ENCODE assay signal across 15 cellular contexts in genomic region chr7:84091318-84091717, GRCh38.
A peak's percentile ranks its signal among the peaks of the same experiment; 100 is the strongest.
DNase-seq lines count a peak whose midpoint lies in the region; ATAC-seq, FAIRE-seq and TF ChIP-seq lines count a peak whose summit lies in the region.
"Had no signal": no experiment of that assay in that cellular context is flagged by ENCODE, and none has a peak within 500 bp of the region (broad histone marks: within the 10 kb centered on the region; RNA-seq: fewer than 3 reads in every experiment).

No MANE protein-coding gene starts in this region.

- peak; percentile 3 for TF ChIP-seq CTCF in activated CD8-positive, alpha-beta T cell treated with anti-CD3 and anti-CD28 coated beads for 36 hours (IDR thresholded peaks at IDR 0.05)

- no peaks in the 10 kb centered on the region for H3K36me3 ChIP-seq in naive thymus-derived CD4-positive, alpha-beta T cell (ENCODE audit: control insufficient read depth in 2 of 3, insufficient read depth in 3 of 3, low read length in 3 of 3)
- no peaks in the 10 kb centered on the region for H3K36me3 ChIP-seq in CD4-positive, alpha-beta memory T cell (ENCODE audit: insufficient read depth, low read length)
- H3K36me3 ChIP-seq: stomach had no signal

- intact Hi-C loops in activated CD8-positive, alpha-beta T cell treated with anti-CD3 and anti-CD28 coated beads for 36 hours (cut with micrococcal nuclease) = no loop called here
- intact Hi-C loops in naive thymus-derived CD4-positive, alpha-beta T cell (cut with micrococcal nuclease) = loop anchor here (5.0 to 10.0 kb wide), 2 partner anchors 41 to 103 kb away; partner anchors contain the start of gene SEMA3A (in 1 of the 2)
- intact Hi-C loops in CD4-positive, alpha-beta memory T cell (cut with micrococcal nuclease) = no loop called here

- POLR2A ChIA-PET in activated CD8-positive, alpha-beta T cell treated with anti-CD3 and anti-CD28 coated beads for 36 hours (lab: Charles Lee) = no interaction called here
- POLR2A ChIA-PET in naive thymus-derived CD4-positive, alpha-beta T cell (lab: Charles Lee) = no interaction called here
- POLR2A ChIA-PET in CD4-positive, alpha-beta memory T cell (lab: Charles Lee; ENCODE audit: partially characterized antibody) = no interaction called here

- DNase-seq in activated T-cell treated with anti-CD3 and anti-CD28 coated beads, Interleukin-2, amount 50 U/mL, for 72 hours = no peak
- DNase-seq in activated T-cell treated with anti-CD3 and anti-CD28 coated beads, Interleukin-2, amount 50 U/mL, for 48 hours = no peak
- peak; percentile 1 for DNase-seq in HTR-8/SVneo (ENCODE audit: insufficient read length, low spot score)
- no peak for DNase-seq in activated CD8-positive, alpha-beta T cell treated with anti-CD3 and anti-CD28 coated beads for 36 hours
- no peak for DNase-seq in naive thymus-derived CD4-positive, alpha-beta T cell
- DNase-seq in NCI-H345 (lab: John Stamatoyannopoulos, UW) = no peak
- no peak for DNase-seq in DMS79 (lab: John Stamatoyannopoulos, UW)
- no peak for DNase-seq in CD4-positive, alpha-beta memory T cell
- DNase-seq: activated naive CD4-positive, alpha-beta T cell treated with anti-CD3 and anti-CD28 coated beads, Interleukin-2, amount 50 U/mL, for 16 hours; GOT3; NCI-H1694; stomach had no signal

- no peak for FAIRE-seq in HTR-8/SVneo (lab: Jason Lieb, UNC)
- FAIRE-seq: D721Med, islet of Langerhans, urothelium cell line had no signal

- peaks cover 41% of the 10 kb centered on the region for H3K4me1 Mint-ChIP-seq in activated T-cell treated with anti-CD3 and anti-CD28 coated beads, Interleukin-2, amount 50 U/mL, for 72 hours (ENCODE audit: low read depth)
- peaks cover 29% of the 10 kb centered on the region for H3K4me1 Mint-ChIP-seq in activated CD8-positive, alpha-beta T cell treated with anti-CD3 and anti-CD28 coated beads for 36 hours (ENCODE audit: low read depth)
- peaks cover 15 to 78% (median 65%) of the 10 kb centered on the region in 7 donors for H3K4me1 Mint-ChIP-seq in naive thymus-derived CD4-positive, alpha-beta T cell
- peaks cover 9 to 15% (median 12%) of the 10 kb centered on the region in 4 donors for H3K4me1 Mint-ChIP-seq in CD4-positive, alpha-beta memory T cell

- H3K36me3 Mint-ChIP-seq in activated T-cell treated with anti-CD3 and anti-CD28 coated beads, Interleukin-2, amount 50 U/mL, for 72 hours (ENCODE audit: insufficient read depth in 2 of 2) = no peaks in the 10 kb centered on the region
- H3K36me3 Mint-ChIP-seq in activated CD8-positive, alpha-beta T cell treated with anti-CD3 and anti-CD28 coated beads for 36 hours (ENCODE audit: low read depth) = no peaks in the 10 kb centered on the region
- H3K36me3 Mint-ChIP-seq in naive thymus-derived CD4-positive, alpha-beta T cell = peaks cover 0 to 7% (median 0%) of the 10 kb centered on the region in 5 donors
- no peaks in the 10 kb centered on the region for H3K36me3 Mint-ChIP-seq in CD4-positive, alpha-beta memory T cell

- no peaks in the 10 kb centered on the region for H3K9me3 ChIP-seq in naive thymus-derived CD4-positive, alpha-beta T cell (ENCODE audit: control insufficient read depth in 2 of 3, low read length in 3 of 3)
- no peaks in the 10 kb centered on the region for H3K9me3 ChIP-seq in CD4-positive, alpha-beta memory T cell (ENCODE audit: control insufficient read depth in 1 of 2, low read length in 2 of 2)
- H3K9me3 ChIP-seq: stomach had no signal

- no peaks in the 10 kb centered on the region for H3K27me3 Mint-ChIP-seq in activated T-cell treated with anti-CD3 and anti-CD28 coated beads, Interleukin-2, amount 50 U/mL, for 72 hours (ENCODE audit: low read depth)
- no peaks in the 10 kb centered on the region for H3K27me3 Mint-ChIP-seq in activated CD8-positive, alpha-beta T cell treated with anti-CD3 and anti-CD28 coated beads for 36 hours
- H3K27me3 Mint-ChIP-seq in naive thymus-derived CD4-positive, alpha-beta T cell = no peaks in the 10 kb centered on the region
- no peaks in the 10 kb centered on the region for H3K27me3 Mint-ChIP-seq in CD4-positive, alpha-beta memory T cell

- no peak for ATAC-seq in activated T-cell treated with anti-CD3 and anti-CD28 coated beads, Interleukin-2, amount 50 U/mL, for 72 hours (replicated peaks in 1 of 2)
- no peak for ATAC-seq in activated CD8-positive, alpha-beta T cell treated with anti-CD3 and anti-CD28 coated beads for 36 hours
- ATAC-seq in naive thymus-derived CD4-positive, alpha-beta T cell = no peak

- peaks cover 0 to 27% of the 10 kb centered on the region in 2 donors for H3K4me1 ChIP-seq in naive thymus-derived CD4-positive, alpha-beta T cell (ENCODE audit: control insufficient read depth in 2 of 2, insufficient read depth in 2 of 2, low read length in 2 of 2)
- peaks cover 9% of the 10 kb centered on the region for H3K4me1 ChIP-seq in CD4-positive, alpha-beta memory T cell (ENCODE audit: insufficient read depth, low read length)

- peak overlapping the region; percentile 23 for H3K4me3 ChIP-seq in naive thymus-derived CD4-positive, alpha-beta T cell (ENCODE audit: low read length)
- H3K4me3 ChIP-seq in CD4-positive, alpha-beta memory T cell (ENCODE audit: low read length in 2 of 2) = no peak overlapping the region
- H3K4me3 ChIP-seq: stomach had no signal

- H3K27ac ChIP-seq in naive thymus-derived CD4-positive, alpha-beta T cell (ENCODE audit: low read depth, low read length) = peak overlapping the region; percentile 55
- H3K27ac ChIP-seq in CD4-positive, alpha-beta memory T cell (ENCODE audit: low read depth, low read length) = no peak overlapping the region
- H3K27ac ChIP-seq: stomach had no signal

- H3K27ac Mint-ChIP-seq in activated T-cell treated with anti-CD3 and anti-CD28 coated beads, Interleukin-2, amount 50 U/mL, for 72 hours = peak overlapping the region; percentile 94
- H3K27ac Mint-ChIP-seq in activated CD8-positive, alpha-beta T cell treated with anti-CD3 and anti-CD28 coated beads for 36 hours = peak overlapping the region; percentile 86
- H3K27ac Mint-ChIP-seq in naive thymus-derived CD4-positive, alpha-beta T cell = peak overlapping the region; percentile 72 to 94 (median 87)
- peak overlapping the region in 1 of 7 donors; percentile 10 for H3K27ac Mint-ChIP-seq in CD4-positive, alpha-beta memory T cell

- H3K9me3 Mint-ChIP-seq in activated T-cell treated with anti-CD3 and anti-CD28 coated beads, Interleukin-2, amount 50 U/mL, for 72 hours = peaks cover 2 to 6% of the 10 kb centered on the region in 2 donors
- H3K9me3 Mint-ChIP-seq in activated CD8-positive, alpha-beta T cell treated with anti-CD3 and anti-CD28 coated beads for 36 hours = peaks cover 4% of the 10 kb centered on the region
- H3K9me3 Mint-ChIP-seq in naive thymus-derived CD4-positive, alpha-beta T cell = peaks cover 0 to 6% (median 4%) of the 10 kb centered on the region in 11 donors
- H3K9me3 Mint-ChIP-seq in CD4-positive, alpha-beta memory T cell = peaks cover 0 to 4% (median 0%) of the 10 kb centered on the region in 8 donors

- CTCF ChIA-PET in activated CD8-positive, alpha-beta T cell treated with anti-CD3 and anti-CD28 coated beads for 36 hours (lab: Charles Lee) = no interaction called here
- CTCF ChIA-PET in naive thymus-derived CD4-positive, alpha-beta T cell (lab: Charles Lee) = no interaction called here
- CTCF ChIA-PET in CD4-positive, alpha-beta memory T cell (lab: Charles Lee; ENCODE audit: partially characterized antibody) = no interaction called here

- no peaks in the 10 kb centered on the region for H3K27me3 ChIP-seq in naive thymus-derived CD4-positive, alpha-beta T cell (ENCODE audit: control insufficient read depth in 2 of 2, insufficient read depth in 2 of 2, low read length in 2 of 2)
- no peaks in the 10 kb centered on the region for H3K27me3 ChIP-seq in CD4-positive, alpha-beta memory T cell (ENCODE audit: insufficient read depth, low read length)
- H3K27me3 ChIP-seq: stomach had no signal

- H3K4me3 Mint-ChIP-seq in activated T-cell treated with anti-CD3 and anti-CD28 coated beads, Interleukin-2, amount 50 U/mL, for 72 hours = peak overlapping the region; percentile 45 to 76
- H3K4me3 Mint-ChIP-seq in activated CD8-positive, alpha-beta T cell treated with anti-CD3 and anti-CD28 coated beads for 36 hours = peak overlapping the region; percentile 47
- peak overlapping the region; percentile 48 to 81 (median 73) for H3K4me3 Mint-ChIP-seq in naive thymus-derived CD4-positive, alpha-beta T cell
- no peak overlapping the region for H3K4me3 Mint-ChIP-seq in CD4-positive, alpha-beta memory T cell

Comparison
In these comparisons a context has a peak if more than half of its experiments do, and no peak if none do; other contexts are left out.
1. H3K4me3 Mint-ChIP-seq: peak in activated T-cell treated with anti-CD3 and anti-CD28 coated beads, Interleukin-2, amount 50 U/mL, for 72 hours (2 of 2), activated CD8-positive, alpha-beta T cell treated with anti-CD3 and anti-CD28 coated beads for 36 hours (single experiment) and naive thymus-derived CD4-positive, alpha-beta T cell (10 of 10); none in CD4-positive, alpha-beta memory T cell (0 of 8).
2. intact Hi-C loops: an anchor here in naive thymus-derived CD4-positive, alpha-beta T cell (5.0 to 10.0 kb wide); none called in activated CD8-positive, alpha-beta T cell treated with anti-CD3 and anti-CD28 coated beads for 36 hours and CD4-positive, alpha-beta memory T cell.